1 cellular context compared by ENCODE assay signal in the genomic region with DNA sequence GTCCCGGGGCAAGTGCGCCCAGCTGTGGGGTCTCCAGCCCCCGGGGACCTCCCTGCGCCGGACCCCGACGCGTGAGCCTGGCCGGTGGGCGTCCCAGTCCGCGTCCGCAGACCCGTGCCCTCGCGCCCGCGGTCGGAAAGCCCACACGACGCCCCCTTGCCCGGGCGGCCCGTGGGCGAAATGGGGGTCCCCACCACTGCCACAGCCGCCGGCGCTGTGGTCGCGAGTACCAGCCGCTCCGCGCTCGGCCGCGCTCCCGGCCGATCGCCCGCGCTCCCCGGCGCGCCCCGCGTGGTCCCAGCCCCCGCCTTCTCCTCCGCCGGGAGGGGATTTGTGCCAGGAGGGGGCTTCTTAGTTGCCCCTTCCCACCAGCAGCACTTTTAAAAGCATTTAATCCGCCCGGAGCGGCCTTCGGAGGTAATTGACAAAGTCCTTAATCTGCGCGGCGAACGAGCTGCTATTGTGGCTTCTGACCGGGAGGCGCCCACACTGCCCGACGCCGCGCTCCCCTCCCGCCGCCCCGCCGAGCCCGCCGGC.
TF ChIP-seq lines count a peak whose summit lies in the region.

No MANE protein-coding gene starts in this region.

TF ChIP-seq in SK-N-SH treated with all-trans-retinoic acid at 6 μM for 48 hours, 23 proteins besides CTCF, POLR2A, EP300 and RAD21 (continued from another document):
- TF ChIP-seq, protein P1, sequence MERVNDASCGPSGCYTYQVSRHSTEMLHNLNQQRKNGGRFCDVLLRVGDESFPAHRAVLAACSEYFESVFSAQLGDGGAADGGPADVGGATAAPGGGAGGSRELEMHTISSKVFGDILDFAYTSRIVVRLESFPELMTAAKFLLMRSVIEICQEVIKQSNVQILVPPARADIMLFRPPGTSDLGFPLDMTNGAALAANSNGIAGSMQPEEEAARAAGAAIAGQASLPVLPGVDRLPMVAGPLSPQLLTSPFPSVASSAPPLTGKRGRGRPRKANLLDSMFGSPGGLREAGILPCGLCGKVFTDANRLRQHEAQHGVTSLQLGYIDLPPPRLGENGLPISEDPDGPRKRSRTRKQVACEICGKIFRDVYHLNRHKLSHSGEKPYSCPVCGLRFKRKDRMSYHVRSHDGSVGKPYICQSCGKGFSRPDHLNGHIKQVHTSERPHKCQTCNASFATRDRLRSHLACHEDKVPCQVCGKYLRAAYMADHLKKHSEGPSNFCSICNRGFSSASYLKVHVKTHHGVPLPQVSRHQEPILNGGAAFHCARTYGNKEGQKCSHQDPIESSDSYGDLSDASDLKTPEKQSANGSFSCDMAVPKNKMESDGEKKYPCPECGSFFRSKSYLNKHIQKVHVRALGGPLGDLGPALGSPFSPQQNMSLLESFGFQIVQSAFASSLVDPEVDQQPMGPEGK (CRISPR knock-in tag; IDR thresholded peaks at IDR 0.05; ENCODE audit: borderline replicate concordance): no peak
- TF ChIP-seq CSDC2 (CRISPR knock-in tag; IDR thresholded peaks at IDR 0.05): no peak
- no peak for TF ChIP-seq ARNTL (CRISPR knock-in tag; IDR thresholded peaks at IDR 0.05; ENCODE audit: borderline replicate concordance, low read depth)
- no peak for TF ChIP-seq PPARA (CRISPR knock-in tag; IDR thresholded peaks at IDR 0.05; ENCODE audit: borderline replicate concordance)
- TF ChIP-seq SNAI2 (CRISPR knock-in tag; IDR thresholded peaks at IDR 0.05): no peak
TF ChIP-seq in SK-N-SH treated with all-trans-retinoic acid at 6 μM for 48 hours: peak in this region for 0.
